Comparison of ENCODE assay signal across 26 cellular contexts in the genomic region with DNA sequence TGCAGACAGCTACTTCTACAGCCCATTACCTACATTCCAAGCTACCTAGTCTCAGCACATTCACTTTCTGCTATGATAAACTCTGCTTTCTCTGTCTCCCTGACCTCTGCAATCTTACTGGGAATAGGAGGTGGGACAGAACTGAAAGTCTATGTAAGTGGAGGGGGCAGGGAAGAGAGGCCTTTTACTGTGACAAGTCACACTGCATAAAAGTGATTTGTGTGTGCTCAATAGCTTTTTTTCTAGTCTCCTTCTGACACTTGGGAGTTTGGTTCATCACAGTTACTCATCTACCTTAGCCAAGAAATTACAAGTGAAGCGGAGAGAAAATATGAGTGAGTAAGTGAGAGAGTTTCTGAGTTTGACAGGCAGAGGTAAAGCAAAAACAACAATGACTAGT.
"Had no signal": no experiment of that assay in that cellular context is flagged by ENCODE, and none has a peak within 500 bp of the region (broad histone marks: within the 10 kb centered on the region; RNA-seq: fewer than 3 reads in every experiment).

No MANE protein-coding gene starts in this region.

- H2AFZ ChIP-seq: neural progenitor cell had no signal

- DNase-seq: heart left ventricle; hypothalamus; immature natural killer cell; kidney; left cardiac atrium; left ventricle myocardium inferior; midbrain; mucosa of descending colon; naive thymus-derived CD4-positive, alpha-beta T cell; ovary; right cardiac atrium; stimulated activated CD4-positive, alpha-beta T cell treated with anti-CD3 and anti-CD28 coated beads, Interleukin-12 subunit alpha, Interleukin-12 subunit beta, amount 100 ng/mL, for 4 hours; stimulated activated CD4-positive, alpha-beta T cell treated with anti-CD3 and anti-CD28 coated beads, Interleukin-15, amount 100 ng/mL, for 24 hours; stimulated activated CD4-positive, alpha-beta T cell treated with anti-CD3 and anti-CD28 coated beads, Interleukin-2, amount 100 ng/mL, for 24 hours; stimulated activated CD4-positive, alpha-beta T cell treated with anti-CD3 and anti-CD28 coated beads, Interleukin-4, amount 100 ng/mL, for 1 hour; stimulated activated naive B cell treated with anti-CD40 and anti-IgM and Interleukin-4, amounts not matched to agents 10 μg/mL and 1 μg/mL and 100 μg/mL, for 72 hours; stimulated activated naive CD8-positive, alpha-beta T cell treated with anti-CD3 and anti-CD28 coated beads, Interleukin-15, Interleukin-2, amounts not matched to agents 100 U/mL and 50 U/mL, for 24 hours; stomach; testis; thyroid gland; transverse colon; upper lobe of left lung had no signal

- H3K4me1 ChIP-seq: heart left ventricle, left ventricle myocardium inferior, stomach, testis, thyroid gland, transverse colon, upper lobe of left lung, vagina had no signal

- H3K4me2 ChIP-seq: neural progenitor cell had no signal

- H3K9me3 ChIP-seq: heart left ventricle, left ventricle myocardium inferior, mucosa of descending colon, ovary, stomach, testis, thyroid gland, transverse colon, upper lobe of left lung, vagina had no signal

- H3K27ac ChIP-seq: heart left ventricle, left ventricle myocardium inferior, neural progenitor cell, ovary, skin epidermis, stomach, testis, thyroid gland, transverse colon, upper lobe of left lung, vagina had no signal

- H3K27me3 ChIP-seq: neural progenitor cell, ovary, stomach, testis, thyroid gland, transverse colon, upper lobe of left lung, vagina had no signal

- H3K36me3 ChIP-seq: heart left ventricle, left ventricle myocardium inferior, neural progenitor cell, ovary, stomach, thyroid gland, transverse colon, upper lobe of left lung, vagina had no signal

- H3K4me3 ChIP-seq: heart left ventricle, left ventricle myocardium inferior, lung, mucosa of descending colon, neural progenitor cell, ovary, skin epidermis, stomach, testis, thyroid gland, transverse colon, upper lobe of left lung, vagina had no signal

- H3K9ac ChIP-seq: neural progenitor cell had no signal
